2 cellular contexts compared by ENCODE assay signal in the genomic region with DNA sequence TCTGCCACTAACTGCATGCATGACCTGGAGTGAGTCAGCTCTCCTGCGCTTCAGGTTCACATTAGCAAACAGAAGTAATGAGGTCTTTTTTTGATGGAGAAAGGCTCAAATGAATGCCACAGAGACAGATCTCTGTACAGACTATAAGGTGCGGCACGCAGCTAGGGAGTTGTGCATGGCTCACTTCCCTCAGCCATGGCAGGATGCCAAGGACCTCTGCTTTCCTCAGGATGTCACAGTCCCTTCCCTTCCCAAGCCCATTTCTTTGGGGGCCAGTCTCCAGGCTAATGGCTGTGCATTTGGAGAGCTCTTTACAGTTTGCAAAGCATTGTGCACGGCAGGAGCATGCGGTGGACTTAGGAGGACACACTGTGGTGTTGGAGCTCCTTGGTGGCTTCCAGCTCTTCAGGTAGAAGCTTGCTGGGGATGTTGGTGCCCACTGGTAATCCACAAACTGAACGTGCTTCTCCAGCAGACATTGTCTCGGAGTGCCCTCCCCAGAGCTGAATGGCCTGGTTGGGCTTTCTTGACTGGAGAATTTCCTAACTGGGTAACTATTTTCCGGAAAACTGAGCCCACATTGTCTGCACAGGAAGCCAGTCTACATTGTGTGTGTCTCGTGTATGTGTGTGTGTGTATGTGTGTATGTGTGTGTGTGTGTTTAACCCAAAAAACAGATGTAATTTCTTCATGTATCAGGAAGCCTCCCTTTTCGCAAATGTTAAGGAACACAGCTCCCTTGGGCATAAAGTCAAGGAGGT.
TF ChIP-seq lines count a peak whose summit lies in the region.

No MANE protein-coding gene starts in this region.

TF ChIP-seq in liver, 16 proteins besides CTCF, POLR2A, EP300 and RAD21:
- TF ChIP-seq EGR1 (IDR thresholded peaks at IDR 0.05; ENCODE audit: low read depth in 2 of 2), result no peak
- peak; percentile 36 for TF ChIP-seq NR2F2 (IDR thresholded peaks at IDR 0.05)

TF ChIP-seq in HepG2, 621 proteins besides CTCF, POLR2A, EP300 and RAD21:
- no peak for TF ChIP-seq RXRB (CRISPR knock-in tag; IDR thresholded peaks at IDR 0.05; ENCODE audit: borderline replicate concordance)
- no peak for TF ChIP-seq ZNF3 (CRISPR knock-in tag; IDR thresholded peaks at IDR 0.05)
- no peak for TF ChIP-seq PTBP1 (IDR thresholded peaks at IDR 0.05; ENCODE audit: low read depth, low read length, poor library complexity, severe bottlenecking)
- no peak for TF ChIP-seq ELF4 (CRISPR knock-in tag; IDR thresholded peaks at IDR 0.05; ENCODE audit: borderline replicate concordance)
- TF ChIP-seq SP4 (CRISPR knock-in tag; IDR thresholded peaks at IDR 0.05), result no peak
- no peak for TF ChIP-seq ZNF709 (CRISPR knock-in tag; IDR thresholded peaks at IDR 0.05)
- TF ChIP-seq, protein P1, sequence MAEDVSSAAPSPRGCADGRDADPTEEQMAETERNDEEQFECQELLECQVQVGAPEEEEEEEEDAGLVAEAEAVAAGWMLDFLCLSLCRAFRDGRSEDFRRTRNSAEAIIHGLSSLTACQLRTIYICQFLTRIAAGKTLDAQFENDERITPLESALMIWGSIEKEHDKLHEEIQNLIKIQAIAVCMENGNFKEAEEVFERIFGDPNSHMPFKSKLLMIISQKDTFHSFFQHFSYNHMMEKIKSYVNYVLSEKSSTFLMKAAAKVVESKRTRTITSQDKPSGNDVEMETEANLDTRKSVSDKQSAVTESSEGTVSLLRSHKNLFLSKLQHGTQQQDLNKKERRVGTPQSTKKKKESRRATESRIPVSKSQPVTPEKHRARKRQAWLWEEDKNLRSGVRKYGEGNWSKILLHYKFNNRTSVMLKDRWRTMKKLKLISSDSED (CRISPR knock-in tag; IDR thresholded peaks at IDR 0.05), result no peak
- no peak for TF ChIP-seq SETDB1 (CRISPR knock-in tag; IDR thresholded peaks at IDR 0.05; ENCODE audit: borderline replicate concordance)
- no peak for TF ChIP-seq ZSCAN29 (CRISPR knock-in tag; conservative IDR thresholded peaks at IDR 0.05)
- TF ChIP-seq, protein P2, sequence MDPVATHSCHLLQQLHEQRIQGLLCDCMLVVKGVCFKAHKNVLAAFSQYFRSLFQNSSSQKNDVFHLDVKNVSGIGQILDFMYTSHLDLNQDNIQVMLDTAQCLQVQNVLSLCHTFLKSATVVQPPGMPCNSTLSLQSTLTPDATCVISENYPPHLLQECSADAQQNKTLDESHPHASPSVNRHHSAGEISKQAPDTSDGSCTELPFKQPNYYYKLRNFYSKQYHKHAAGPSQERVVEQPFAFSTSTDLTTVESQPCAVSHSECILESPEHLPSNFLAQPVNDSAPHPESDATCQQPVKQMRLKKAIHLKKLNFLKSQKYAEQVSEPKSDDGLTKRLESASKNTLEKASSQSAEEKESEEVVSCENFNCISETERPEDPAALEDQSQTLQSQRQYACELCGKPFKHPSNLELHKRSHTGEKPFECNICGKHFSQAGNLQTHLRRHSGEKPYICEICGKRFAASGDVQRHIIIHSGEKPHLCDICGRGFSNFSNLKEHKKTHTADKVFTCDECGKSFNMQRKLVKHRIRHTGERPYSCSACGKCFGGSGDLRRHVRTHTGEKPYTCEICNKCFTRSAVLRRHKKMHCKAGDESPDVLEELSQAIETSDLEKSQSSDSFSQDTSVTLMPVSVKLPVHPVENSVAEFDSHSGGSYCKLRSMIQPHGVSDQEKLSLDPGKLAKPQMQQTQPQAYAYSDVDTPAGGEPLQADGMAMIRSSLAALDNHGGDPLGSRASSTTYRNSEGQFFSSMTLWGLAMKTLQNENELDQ (CRISPR knock-in tag; IDR thresholded peaks at IDR 0.05; ENCODE audit: borderline replicate concordance), result no peak
- TF ChIP-seq NCOA2 (CRISPR knock-in tag; IDR thresholded peaks at IDR 0.05), result no peak
- TF ChIP-seq PAWR (CRISPR knock-in tag; IDR thresholded peaks at IDR 0.05; ENCODE audit: borderline replicate concordance), result no peak
- no peak for TF ChIP-seq MZF1 (CRISPR knock-in tag; IDR thresholded peaks at IDR 0.05; ENCODE audit: borderline replicate concordance)
- no peak for TF ChIP-seq ZNF710 (CRISPR knock-in tag; IDR thresholded peaks at IDR 0.05; ENCODE audit: borderline replicate concordance)
- no peak for TF ChIP-seq MAF1 (CRISPR knock-in tag; IDR thresholded peaks at IDR 0.05; ENCODE audit: borderline replicate concordance)
